ENCODE assay signal across 26 cellular contexts in genomic region chr3:46503194-46503924, GRCh38. TPM values are rescaled to one million over a fixed set of nuclear protein-coding genes. Genes with fewer than 3 reads are reported as not detected.
DNase-seq lines count a peak whose midpoint lies in the region; ATAC-seq and TF ChIP-seq lines count a peak whose summit lies in the region.
"Had no signal": no experiment of that assay in that cellular context is flagged by ENCODE, and none has a peak within 500 bp of the region (broad histone marks: within the 10 kb centered on the region; RNA-seq: fewer than 3 reads in every experiment).

No MANE protein-coding gene starts in this region.

- H3K4me3 Mint-ChIP-seq in activated naive CD4-positive, alpha-beta T cell treated with anti-CD3 and anti-CD28 coated beads, Interleukin-2, amount 50 U/mL, for 24 hours, result peak overlapping the region; percentile 40
- no peak overlapping the region for H3K4me3 Mint-ChIP-seq in activated naive CD4-positive, alpha-beta T cell treated with anti-CD3 and anti-CD28 coated beads, Interleukin-2, amount 10 ng/mL, durations not matched to agents 7 days and 5 days

- ATAC-seq in HG02970 (IDR thresholded peaks at IDR 0.05; ENCODE audit: low FRiP score, unreplicated experiment), result no peak
- no peak for ATAC-seq in mucosa of descending colon
- ATAC-seq: body of pancreas had no signal

- no peaks in the 10 kb centered on the region for H3K9me3 ChIP-seq in mucosa of descending colon
- H3K9me3 ChIP-seq: body of pancreas, heart left ventricle, prostate gland, SK-N-SH had no signal

- no peaks in the 10 kb centered on the region for H3K4me1 ChIP-seq in mucosa of descending colon (ENCODE audit: low read depth)
- H3K4me1 ChIP-seq: body of pancreas, prostate gland had no signal

- H3K9me3 Mint-ChIP-seq in activated naive CD4-positive, alpha-beta T cell treated with anti-CD3 and anti-CD28 coated beads, Interleukin-2, amount 50 U/mL, for 24 hours, result no peaks in the 10 kb centered on the region
- H3K9me3 Mint-ChIP-seq in activated naive CD4-positive, alpha-beta T cell treated with anti-CD3 and anti-CD28 coated beads, Interleukin-2, amount 10 ng/mL, durations not matched to agents 7 days and 5 days, result peaks cover 3% of the 10 kb centered on the region

- peaks cover 2% of the 10 kb centered on the region for H3K36me3 Mint-ChIP-seq in activated naive CD4-positive, alpha-beta T cell treated with anti-CD3 and anti-CD28 coated beads, Interleukin-2, amount 50 U/mL, for 24 hours
- peaks cover 2% of the 10 kb centered on the region for H3K36me3 Mint-ChIP-seq in activated naive CD4-positive, alpha-beta T cell treated with anti-CD3 and anti-CD28 coated beads, Interleukin-2, amount 10 ng/mL, durations not matched to agents 7 days and 5 days

- DNase-seq in activated naive CD4-positive, alpha-beta T cell treated with anti-CD3 and anti-CD28 coated beads, Interleukin-2, amount 10 ng/mL, durations not matched to agents 7 days and 5 days, result no peak
- DNase-seq in RPMI8226 (peak; percentile 91), myocyte (ENCODE audit: low read depth) (peak; percentile 92), mucosa of descending colon (no peak), NCI-H1436 treated with DMSO at 0.1 percent for 48 hours (lab: John Stamatoyannopoulos, UW) (no peak)
- DNase-seq in stimulated activated CD4-positive, alpha-beta T cell treated with anti-CD3 and anti-CD28 coated beads, Interleukin-4, amount 100 ng/mL, for 24 hours, result no peak
- DNase-seq: activated CD4-positive, alpha-beta T cell treated with anti-CD3 and anti-CD28 coated beads, Interleukin-2, amount 50 U/mL, for 1 hour; activated gamma-delta T cell; activated T-cell treated with anti-CD3 and anti-CD28 coated beads for 4 hours; body of pancreas; cerebellar nuclear complex; COR-L47; dorsolateral prefrontal cortex; heart left ventricle; kidney glomerular epithelial cell; NCI-H187 treated with DMSO at 0.1 percent for 48 hours; NCI-H524 treated with DMSO at 0.1 percent for 48 hours; NK-92 treated with Interleukin-12 subunit alpha and Interleukin-12 subunit beta, amount 100 ng/mL, for 24 hours; WERI-Rb-1 had no signal

- H3K36me3 ChIP-seq in mucosa of descending colon (ENCODE audit: low read depth), result no peaks in the 10 kb centered on the region
- H3K36me3 ChIP-seq: heart left ventricle, prostate gland, WERI-Rb-1 had no signal

- TF ChIP-seq CTCF in mucosa of descending colon (IDR thresholded peaks at IDR 0.05), result no peak

- no peak overlapping the region for H3K4me3 ChIP-seq in mucosa of descending colon
- H3K4me3 ChIP-seq: body of pancreas, dorsolateral prefrontal cortex, heart left ventricle, prostate gland had no signal

- H3K4me1 Mint-ChIP-seq in activated naive CD4-positive, alpha-beta T cell treated with anti-CD3 and anti-CD28 coated beads, Interleukin-2, amount 50 U/mL, for 24 hours, result peaks cover 27% of the 10 kb centered on the region
- H3K4me1 Mint-ChIP-seq in activated naive CD4-positive, alpha-beta T cell treated with anti-CD3 and anti-CD28 coated beads, Interleukin-2, amount 10 ng/mL, durations not matched to agents 7 days and 5 days, result peaks cover 25% of the 10 kb centered on the region

- intact Hi-C loops in mucosa of descending colon (cut with DNase I, micrococcal nuclease), result no loop called here

- no peaks in the 10 kb centered on the region for H3K27me3 Mint-ChIP-seq in activated naive CD4-positive, alpha-beta T cell treated with anti-CD3 and anti-CD28 coated beads, Interleukin-2, amount 50 U/mL, for 24 hours
- peaks cover 9% of the 10 kb centered on the region for H3K27me3 Mint-ChIP-seq in activated naive CD4-positive, alpha-beta T cell treated with anti-CD3 and anti-CD28 coated beads, Interleukin-2, amount 10 ng/mL, durations not matched to agents 7 days and 5 days

- H3K27ac Mint-ChIP-seq in activated naive CD4-positive, alpha-beta T cell treated with anti-CD3 and anti-CD28 coated beads, Interleukin-2, amount 50 U/mL, for 24 hours, result peak overlapping the region; percentile 76
- no peak overlapping the region for H3K27ac Mint-ChIP-seq in activated naive CD4-positive, alpha-beta T cell treated with anti-CD3 and anti-CD28 coated beads, Interleukin-2, amount 10 ng/mL, durations not matched to agents 7 days and 5 days

- CTCF ChIA-PET in activated naive CD4-positive, alpha-beta T cell treated with anti-CD3 and anti-CD28 coated beads, Interleukin-2, amount 10 ng/mL, durations not matched to agents 7 days and 5 days (lab: Charles Lee), result interaction anchor here (0.6 to 8.3 kb wide), 3 partner anchors 14 to 195 kb away, joined by 3 to 63 read pairs (median 3); no protein-coding TSS in a partner anchor

RNA-seq across cellular contexts. Expression of gene RTP3, which starts 5.6 kb away (rescaled TPM):
- total RNA-seq in myocyte (not detected in 2 replicates), mucosa of descending colon (not detected)
- not detected for polyA plus RNA-seq in myocyte (2012)
- total RNA-seq: body of pancreas; dorsolateral prefrontal cortex; heart left ventricle; lung microvascular endothelial cell; T-helper 2 cell treated with Interferon-gamma antibody and Interleukin-4, amounts not matched to agents 100 ng/mL and 5 ng/mL, for 36 hours had no signal
- polyA plus RNA-seq: BJ, heart left ventricle, SK-N-SH had no signal

RNA-seq across cellular contexts. Expression of gene LTF, which starts 38.7 kb away (rescaled TPM):
- total RNA-seq in myocyte (2.2 and 5.6 TPM in 2 replicates), mucosa of descending colon (1 to 10 TPM; 1.2 to 1.4 (median 1.2) TPM)
- polyA plus RNA-seq in myocyte (2012), result 0.21 TPM
- total RNA-seq: T-helper 2 cell treated with Interferon-gamma antibody and Interleukin-4, amounts not matched to agents 100 ng/mL and 5 ng/mL, for 36 hours had no signal
- polyA plus RNA-seq: BJ, SK-N-SH had no signal

Comparison
In these comparisons a context has a peak if more than half of its experiments do, and no peak if none do; other contexts are left out.
1. DNase-seq: peak in RPMI8226 (single experiment) and myocyte (single experiment); none in activated naive CD4-positive, alpha-beta T cell treated with anti-CD3 and anti-CD28 coated beads, Interleukin-2, amount 10 ng/mL, durations not matched to agents 7 days and 5 days (single experiment), stimulated activated CD4-positive, alpha-beta T cell treated with anti-CD3 and anti-CD28 coated beads, Interleukin-4, amount 100 ng/mL, for 24 hours (single experiment), mucosa of descending colon (0 of 3) and NCI-H1436 treated with DMSO at 0.1 percent for 48 hours (single experiment).